In the genomic region with DNA sequence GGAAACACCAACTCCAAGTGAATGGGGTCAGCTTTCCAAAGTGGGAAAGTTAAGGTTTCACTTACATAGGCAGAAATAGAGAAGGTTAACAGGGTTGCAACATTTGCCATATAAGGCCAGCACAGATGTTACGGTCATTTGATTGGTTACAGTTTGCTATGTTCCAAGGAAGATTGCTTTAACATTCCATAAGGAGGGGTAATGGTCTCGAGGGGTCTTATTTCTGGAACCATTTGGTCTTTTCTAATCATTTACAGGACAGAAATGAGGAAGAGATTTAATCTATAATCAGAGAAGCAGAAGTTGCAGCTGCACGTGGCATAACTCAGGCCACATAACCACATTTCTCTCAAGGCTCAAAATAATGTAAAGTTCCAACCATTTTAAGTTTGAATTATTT, we compare ENCODE assay signal across 23 cellular contexts.
DNase-seq lines count a peak whose midpoint lies in the region; TF ChIP-seq lines count a peak whose summit lies in the region.
"Had no signal": no experiment of that assay in that cellular context is flagged by ENCODE, and none has a peak within 500 bp of the region (broad histone marks: within the 10 kb centered on the region; RNA-seq: fewer than 3 reads in every experiment).

No MANE protein-coding gene starts in this region.

- no peak overlapping the region for H2BK15ac ChIP-seq in mesenchymal stem cell (ENCODE audit: low read depth, poor library complexity, severe bottlenecking)

- no peaks in the 10 kb centered on the region for H3K9me3 ChIP-seq in OCI-LY3 (ENCODE audit: insufficient read depth, low read length)
- H3K9me3 ChIP-seq in smooth muscle cell (replicated peaks; ENCODE audit: low read depth), result no peaks in the 10 kb centered on the region
- no peaks in the 10 kb centered on the region for H3K9me3 ChIP-seq in mesenchymal stem cell (ENCODE audit: control insufficient read depth, low read length)
- H3K9me3 ChIP-seq: colonic mucosa, sigmoid colon, SJSA1, vagina had no signal

- no peaks in the 10 kb centered on the region for H3F3A ChIP-seq in smooth muscle cell (ENCODE audit: low read depth)

- no peaks in the 10 kb centered on the region for H3K79me2 ChIP-seq in OCI-LY3 (ENCODE audit: low read length)
- no peaks in the 10 kb centered on the region for H3K79me2 ChIP-seq in smooth muscle cell (ENCODE audit: low read depth)
- H3K79me2 ChIP-seq: parathyroid adenoma had no signal

- no peak overlapping the region for H4K8ac ChIP-seq in mesenchymal stem cell (ENCODE audit: low read length)

- H2BK120ac ChIP-seq in mesenchymal stem cell (ENCODE audit: low read depth, low read length), result no peak overlapping the region

- H3K4me2 ChIP-seq in OCI-LY3 (ENCODE audit: low read length) (0 out of 2 replicates have a peak overlapping the region, but pooled peaks have one; percentile 9), smooth muscle cell (no peak overlapping the region), mesenchymal stem cell (ENCODE audit: low read length, poor library complexity, severe bottlenecking) (no peak overlapping the region)

- peaks cover 9% of the 10 kb centered on the region for H3K4me1 ChIP-seq in OCI-LY3 (ENCODE audit: low read length)
- H3K4me1 ChIP-seq in smooth muscle cell (ENCODE audit: low read depth), result no peaks in the 10 kb centered on the region
- no peaks in the 10 kb centered on the region for H3K4me1 ChIP-seq in mesenchymal stem cell (ENCODE audit: control insufficient read depth, insufficient read depth, low read depth, low read length)
- H3K4me1 ChIP-seq: colonic mucosa, parathyroid adenoma, sigmoid colon, SJSA1, vagina had no signal

- no peak overlapping the region for H3K9ac ChIP-seq in OCI-LY3 (ENCODE audit: low read length)
- H3K9ac ChIP-seq in smooth muscle cell (ENCODE audit: low read depth), result no peak overlapping the region
- no peak overlapping the region for H3K9ac ChIP-seq in mesenchymal stem cell (ENCODE audit: low read length)
- H3K9ac ChIP-seq: parathyroid adenoma had no signal

- no peak overlapping the region for H4K91ac ChIP-seq in mesenchymal stem cell (ENCODE audit: low read length)

- no peak overlapping the region for H2AK5ac ChIP-seq in mesenchymal stem cell (ENCODE audit: low read length, severe bottlenecking)

- H3K23ac ChIP-seq in mesenchymal stem cell (ENCODE audit: low read length in 2 of 2), result no peak overlapping the region

- no peak overlapping the region for H2AFZ ChIP-seq in OCI-LY3 (ENCODE audit: low read depth, low read length)
- peak overlapping the region; percentile 72 for H2AFZ ChIP-seq in smooth muscle cell (ENCODE audit: low read depth)
- H2AFZ ChIP-seq in mesenchymal stem cell (ENCODE audit: low read depth, low read length), result no peak overlapping the region
- H2AFZ ChIP-seq: parathyroid adenoma had no signal

- H2BK12ac ChIP-seq in mesenchymal stem cell (ENCODE audit: low read length in 2 of 2), result no peak overlapping the region

- DNase-seq in Kasumi-1 (lab: John Stamatoyannopoulos, UW) (peak; percentile 54 to 67), fibroblast of the conjunctiva (ENCODE audit: low read depth) (peak; percentile 5), smooth muscle cell (lab: John Stamatoyannopoulos, UW; ENCODE audit: unreplicated experiment) (no peak), COR-L47 (lab: John Stamatoyannopoulos, UW) (no peak), mesenchymal stem cell (no peak), NCI-H510A (lab: John Stamatoyannopoulos, UW) (no peak)
- DNase-seq: activated B cell treated with CpG ODN at 0.5 μM for 24 hours; activated CD4-positive, alpha-beta T cell treated with anti-CD3 and anti-CD28 coated beads, Interleukin-2, amount 50 U/mL, for 48 hours; activated CD8-positive, alpha-beta memory T cell treated with anti-CD3 and anti-CD28 coated beads, Interleukin-2, amount 50 U/mL, for 48 hours; activated effector memory CD4-positive, alpha-beta T cell treated with Interleukin-2 at 50 U/mL for 16 hours; CD8-positive, alpha-beta memory T cell; colonic mucosa; DMS53; endodermal cell; GDM1; midbrain; NCI-H187; NCI-H226; sigmoid colon had no signal

- H4K20me1 ChIP-seq in OCI-LY3 (ENCODE audit: insufficient read depth, low read length) (no peaks in the 10 kb centered on the region), smooth muscle cell (ENCODE audit: low read depth) (no peaks in the 10 kb centered on the region)

- H3K4me3 ChIP-seq in OCI-LY3 (ENCODE audit: low read length), result no peak overlapping the region
- no peak overlapping the region for H3K4me3 ChIP-seq in smooth muscle cell
- no peak overlapping the region for H3K4me3 ChIP-seq in mesenchymal stem cell (ENCODE audit: insufficient read depth in 1 of 2, low read depth in 1 of 2, low read length in 2 of 2)
- H3K4me3 ChIP-seq: colonic mucosa, sigmoid colon, SJSA1, vagina had no signal

- H3K4ac ChIP-seq in mesenchymal stem cell (ENCODE audit: low read depth in 1 of 2, low read length in 2 of 2), result no peak overlapping the region

- WGBS in smooth muscle cell (ENCODE audit: low lambda C conversion rate), result 38% methylated on average over 3 of the region's 3 CpGs
- 43% methylated on average over 3 of the region's 3 CpGs for WGBS in mesenchymal stem cell

- no peaks in the 10 kb centered on the region for H3K36me3 ChIP-seq in OCI-LY3 (replicated peaks; ENCODE audit: low read depth, low read length)
- H3K36me3 ChIP-seq in smooth muscle cell (ENCODE audit: low read depth), result no peaks in the 10 kb centered on the region
- H3K36me3 ChIP-seq in mesenchymal stem cell (ENCODE audit: control insufficient read depth in 1 of 2, insufficient read depth in 2 of 2, low read depth in 1 of 2, low read length in 2 of 2), result no peaks in the 10 kb centered on the region
- H3K36me3 ChIP-seq: colonic mucosa, sigmoid colon, SJSA1, vagina had no signal

- no peak overlapping the region for H3K14ac ChIP-seq in mesenchymal stem cell (ENCODE audit: low read length in 2 of 2)

- H3K27me3 ChIP-seq in OCI-LY3 (ENCODE audit: low read depth, low read length), result no peaks in the 10 kb centered on the region
- H3K27me3 ChIP-seq in smooth muscle cell (ENCODE audit: low read depth), result no peaks in the 10 kb centered on the region
- no peaks in the 10 kb centered on the region for H3K27me3 ChIP-seq in mesenchymal stem cell (ENCODE audit: control insufficient read depth in 1 of 2, insufficient read depth in 1 of 2, low read length in 2 of 2)
- H3K27me3 ChIP-seq: colonic mucosa, sigmoid colon, SJSA1, vagina had no signal

- H3K79me1 ChIP-seq in mesenchymal stem cell (replicated peaks; ENCODE audit: low read length, poor library complexity, severe bottlenecking), result no peaks in the 10 kb centered on the region

- no peak overlapping the region for H3K27ac ChIP-seq in OCI-LY3 (ENCODE audit: low read length)
- H3K27ac ChIP-seq in smooth muscle cell (ENCODE audit: low read depth), result no peak overlapping the region
- H3K27ac ChIP-seq in mesenchymal stem cell (ENCODE audit: low read length, poor library complexity, severe bottlenecking), result no peak overlapping the region
- H3K27ac ChIP-seq: colonic mucosa, parathyroid adenoma, sigmoid colon, SJSA1, vagina had no signal

- no peak overlapping the region for H2BK5ac ChIP-seq in mesenchymal stem cell (ENCODE audit: low read depth, low read length, poor library complexity, severe bottlenecking)

- no peak for TF ChIP-seq CTCF in OCI-LY3 (IDR thresholded peaks at IDR 0.05; ENCODE audit: low read depth, low read length)
- no peak for TF ChIP-seq CTCF in smooth muscle cell (IDR thresholded peaks at IDR 0.05; ENCODE audit: borderline replicate concordance, insufficient read depth, poor library complexity, severe bottlenecking)

- no peak overlapping the region for H3K18ac ChIP-seq in mesenchymal stem cell (ENCODE audit: low read depth in 1 of 2, low read length in 2 of 2)

Comparison
In these comparisons a context has a peak if more than half of its experiments do, and no peak if none do; other contexts are left out.
1. DNase-seq: peak in Kasumi-1 (2 of 2) and fibroblast of the conjunctiva (single experiment); none in smooth muscle cell (single experiment), COR-L47 (single experiment), mesenchymal stem cell (single experiment) and NCI-H510A (single experiment).